ENCODE assay signal across 27 cellular contexts in the genomic region with DNA sequence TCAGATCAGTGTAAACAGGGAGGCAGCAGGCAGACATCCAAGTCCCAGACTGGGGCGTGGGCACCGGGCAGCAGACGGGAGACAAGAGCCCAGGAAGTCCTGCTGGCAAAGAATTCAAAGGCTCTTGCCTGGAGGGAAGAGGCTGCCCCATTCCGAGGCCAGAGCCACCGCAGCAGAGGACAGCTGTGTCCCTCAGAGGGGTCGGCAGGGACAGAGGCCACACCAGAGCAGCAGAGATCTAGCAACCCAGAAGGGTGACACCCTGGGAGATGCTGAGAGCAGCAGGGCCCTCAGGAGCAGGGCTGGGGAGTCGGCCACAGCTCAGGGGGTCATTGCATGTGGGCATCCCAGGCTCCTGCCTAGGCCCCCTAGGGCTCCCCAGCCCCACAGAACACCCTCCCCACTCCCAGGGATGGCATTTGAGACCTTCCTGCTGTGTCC. TPM values are rescaled to one million over a fixed set of nuclear protein-coding genes. Genes with fewer than 3 reads are reported as not detected.
DNase-seq lines count a peak whose midpoint lies in the region; ATAC-seq and TF ChIP-seq lines count a peak whose summit lies in the region.
"Had no signal": no experiment of that assay in that cellular context is flagged by ENCODE, and none has a peak within 500 bp of the region (broad histone marks: within the 10 kb centered on the region; RNA-seq: fewer than 3 reads in every experiment).

No MANE protein-coding gene starts in this region.

- DNase-seq in Right ventricle myocardium superior, result peak; percentile 26
- no peak for DNase-seq in left cardiac atrium
- no peak for DNase-seq in endothelial cell (ENCODE audit: low spot score)
- no peak for DNase-seq in nephron progenitor cell
- DNase-seq in vagina (ENCODE audit: extremely low spot score in 2 of 2), result no peak
- DNase-seq in OCI-M2 (lab: John Stamatoyannopoulos, UW; ENCODE audit: unreplicated experiment), result no peak
- DNase-seq in hypothalamus (lab: John Stamatoyannopoulos, UW), result no peak
- DNase-seq: activated CD4-positive, alpha-beta memory T cell treated with anti-CD3 and anti-CD28 coated beads, Interleukin-2, amount 10 ng/mL, durations not matched to agents 7 days and 5 days; activated CD4-positive, alpha-beta T cell treated with anti-CD3 and anti-CD28 coated beads for 1 hour; activated naive CD8-positive, alpha-beta T cell treated with anti-CD3 and anti-CD28 coated beads, Interleukin-2, amount 10 ng/mL, durations not matched to agents 7 days and 5 days; DMS53; NCI-H1105 treated with DMSO at 0.1 percent for 48 hours; NCI-H2029 treated with DMSO at 0.1 percent for 48 hours; SK-N-SH; stimulated activated CD8-positive, alpha-beta memory T cell treated with anti-CD3 and anti-CD28 coated beads, Interleukin-4, amount 100 ng/mL, for 48 hours; stimulated activated naive CD8-positive, alpha-beta T cell treated with anti-CD3 and anti-CD28 coated beads, Interleukin-15, amount 100 ng/mL, for 72 hours; thyroid gland had no signal

- peaks cover 21% of the 10 kb centered on the region for H3K36me3 Mint-ChIP-seq in endothelial cell (ENCODE audit: low read depth, unreplicated experiment)
- peaks cover 9% of the 10 kb centered on the region for H3K36me3 Mint-ChIP-seq in nephron progenitor cell (ENCODE audit: low read depth)
- H3K36me3 Mint-ChIP-seq: activated naive CD8-positive, alpha-beta T cell treated with anti-CD3 and anti-CD28 coated beads, Interleukin-2, amount 10 ng/mL, durations not matched to agents 7 days and 5 days had no signal

- H3K4me3 ChIP-seq in vagina, result no peak overlapping the region
- H3K4me3 ChIP-seq: gastroesophageal sphincter, K562, thyroid gland had no signal

- peak overlapping the region; percentile 70 for H3K4me3 Mint-ChIP-seq in endothelial cell (ENCODE audit: unreplicated experiment)
- peak overlapping the region; percentile 21 for H3K4me3 Mint-ChIP-seq in nephron progenitor cell
- H3K4me3 Mint-ChIP-seq: activated CD4-positive, alpha-beta memory T cell treated with anti-CD3 and anti-CD28 coated beads, Interleukin-2, amount 10 ng/mL, durations not matched to agents 7 days and 5 days; activated naive CD8-positive, alpha-beta T cell treated with anti-CD3 and anti-CD28 coated beads, Interleukin-2, amount 10 ng/mL, durations not matched to agents 7 days and 5 days; central memory CD8-positive, alpha-beta T cell; neural crest cell; stimulated activated naive CD8-positive, alpha-beta T cell treated with anti-CD3 and anti-CD28 coated beads, Interleukin-15, amount 100 ng/mL, for 72 hours; T-helper 1 cell treated with Interleukin-12 subunit alpha and Interleukin-12 subunit beta and Interleukin-4 antibody, amounts not matched to agents 30 μg/mL and 1 μg/mL, for 36 hours had no signal

- TF ChIP-seq POLR2A in vagina (IDR thresholded peaks at IDR 0.05), result no peak

- H3K27me3 Mint-ChIP-seq in endothelial cell (ENCODE audit: unreplicated experiment) (peaks cover 24% of the 10 kb centered on the region), nephron progenitor cell (ENCODE audit: low read depth, poor library complexity) (peaks cover 5% of the 10 kb centered on the region)
- H3K27me3 Mint-ChIP-seq: activated CD4-positive, alpha-beta memory T cell treated with anti-CD3 and anti-CD28 coated beads, Interleukin-2, amount 10 ng/mL, durations not matched to agents 7 days and 5 days; activated naive CD8-positive, alpha-beta T cell treated with anti-CD3 and anti-CD28 coated beads, Interleukin-2, amount 10 ng/mL, durations not matched to agents 7 days and 5 days; stimulated activated naive CD8-positive, alpha-beta T cell treated with anti-CD3 and anti-CD28 coated beads, Interleukin-15, amount 100 ng/mL, for 72 hours had no signal

- peaks cover 7% of the 10 kb centered on the region for H3K9me3 Mint-ChIP-seq in endothelial cell (ENCODE audit: unreplicated experiment)
- peaks cover 20% of the 10 kb centered on the region for H3K9me3 Mint-ChIP-seq in nephron progenitor cell
- H3K9me3 Mint-ChIP-seq: activated CD4-positive, alpha-beta memory T cell treated with anti-CD3 and anti-CD28 coated beads, Interleukin-2, amount 10 ng/mL, durations not matched to agents 7 days and 5 days; activated naive CD8-positive, alpha-beta T cell treated with anti-CD3 and anti-CD28 coated beads, Interleukin-2, amount 10 ng/mL, durations not matched to agents 7 days and 5 days; central memory CD8-positive, alpha-beta T cell; stimulated activated naive CD8-positive, alpha-beta T cell treated with anti-CD3 and anti-CD28 coated beads, Interleukin-15, amount 100 ng/mL, for 72 hours; T-helper 1 cell treated with Interleukin-12 subunit alpha and Interleukin-12 subunit beta and Interleukin-4 antibody, amounts not matched to agents 30 μg/mL and 1 μg/mL, for 36 hours had no signal

- ATAC-seq in Right ventricle myocardium superior (ENCODE audit: poor library complexity) (no peak), left cardiac atrium (no peak), GM21528 (IDR thresholded peaks at IDR 0.05; ENCODE audit: low FRiP score, unreplicated experiment) (no peak)
- ATAC-seq: gastroesophageal sphincter; K562; stimulated activated naive CD8-positive, alpha-beta T cell treated with anti-CD3 and anti-CD28 coated beads, Interleukin-15, amount 100 ng/mL, for 72 hours had no signal

- H3K4me1 ChIP-seq in vagina, result peaks cover 49% of the 10 kb centered on the region

- H3K27ac Mint-ChIP-seq in endothelial cell (ENCODE audit: unreplicated experiment), result no peak overlapping the region
- peak overlapping the region; percentile 81 for H3K27ac Mint-ChIP-seq in nephron progenitor cell
- H3K27ac Mint-ChIP-seq: activated CD4-positive, alpha-beta memory T cell treated with anti-CD3 and anti-CD28 coated beads, Interleukin-2, amount 10 ng/mL, durations not matched to agents 7 days and 5 days; activated naive CD8-positive, alpha-beta T cell treated with anti-CD3 and anti-CD28 coated beads, Interleukin-2, amount 10 ng/mL, durations not matched to agents 7 days and 5 days; stimulated activated naive CD8-positive, alpha-beta T cell treated with anti-CD3 and anti-CD28 coated beads, Interleukin-15, amount 100 ng/mL, for 72 hours; T-helper 1 cell treated with Interleukin-12 subunit alpha and Interleukin-12 subunit beta and Interleukin-4 antibody, amounts not matched to agents 30 μg/mL and 1 μg/mL, for 36 hours had no signal

- TF ChIP-seq CTCF in endothelial cell (IDR thresholded peaks at IDR 0.05; ENCODE audit: unreplicated experiment) (no peak), nephron progenitor cell (IDR thresholded peaks at IDR 0.05) (no peak), vagina (IDR thresholded peaks at IDR 0.05) (no peak)

- H3K27me3 ChIP-seq in vagina, result no peaks in the 10 kb centered on the region
- H3K27me3 ChIP-seq: thyroid gland had no signal

- intact Hi-C loops in Right ventricle myocardium superior (cut with DNase I) (no loop called here), left cardiac atrium (cut with DNase I) (no loop called here), vagina (cut with DNase I) (no loop called here)

- peak overlapping the region; percentile 91 for H3K27ac ChIP-seq in vagina
- H3K27ac ChIP-seq: thyroid gland had no signal

- H3K4me1 Mint-ChIP-seq in endothelial cell (ENCODE audit: unreplicated experiment) (peaks cover 9% of the 10 kb centered on the region), nephron progenitor cell (peaks cover 84% of the 10 kb centered on the region)
- H3K4me1 Mint-ChIP-seq: activated CD4-positive, alpha-beta memory T cell treated with anti-CD3 and anti-CD28 coated beads, Interleukin-2, amount 10 ng/mL, durations not matched to agents 7 days and 5 days; activated naive CD8-positive, alpha-beta T cell treated with anti-CD3 and anti-CD28 coated beads, Interleukin-2, amount 10 ng/mL, durations not matched to agents 7 days and 5 days; central memory CD8-positive, alpha-beta T cell; stimulated activated naive CD8-positive, alpha-beta T cell treated with anti-CD3 and anti-CD28 coated beads, Interleukin-15, amount 100 ng/mL, for 72 hours had no signal

- no peaks in the 10 kb centered on the region for H3K9me3 ChIP-seq in vagina
- H3K9me3 ChIP-seq: SK-N-SH, thyroid gland had no signal

- no peaks in the 10 kb centered on the region for H3K36me3 ChIP-seq in vagina
- H3K36me3 ChIP-seq: gastroesophageal sphincter, thyroid gland had no signal

RNA-seq across cellular contexts. Expression of gene ADAMTS2, which starts 29.1 kb away (rescaled TPM):
- total RNA-seq in Right ventricle myocardium superior (3.6 TPM), left cardiac atrium (10 to 100 TPM; 15.0 to 22.7 TPM), endothelial cell (ENCODE audit: unreplicated experiment) (1.5 TPM), vagina (17.4 TPM)
- total RNA-seq: activated CD4-positive, alpha-beta memory T cell treated with anti-CD3 and anti-CD28 coated beads, Interleukin-2, amount 10 ng/mL, durations not matched to agents 7 days and 5 days; activated naive CD8-positive, alpha-beta T cell treated with anti-CD3 and anti-CD28 coated beads, Interleukin-2, amount 10 ng/mL, durations not matched to agents 7 days and 5 days; dermis microvascular lymphatic vessel endothelial cell; G401; HT-29; K562; MCF 10A had no signal
